Comparison of ENCODE assay signal across 3 cellular contexts in the genomic region with DNA sequence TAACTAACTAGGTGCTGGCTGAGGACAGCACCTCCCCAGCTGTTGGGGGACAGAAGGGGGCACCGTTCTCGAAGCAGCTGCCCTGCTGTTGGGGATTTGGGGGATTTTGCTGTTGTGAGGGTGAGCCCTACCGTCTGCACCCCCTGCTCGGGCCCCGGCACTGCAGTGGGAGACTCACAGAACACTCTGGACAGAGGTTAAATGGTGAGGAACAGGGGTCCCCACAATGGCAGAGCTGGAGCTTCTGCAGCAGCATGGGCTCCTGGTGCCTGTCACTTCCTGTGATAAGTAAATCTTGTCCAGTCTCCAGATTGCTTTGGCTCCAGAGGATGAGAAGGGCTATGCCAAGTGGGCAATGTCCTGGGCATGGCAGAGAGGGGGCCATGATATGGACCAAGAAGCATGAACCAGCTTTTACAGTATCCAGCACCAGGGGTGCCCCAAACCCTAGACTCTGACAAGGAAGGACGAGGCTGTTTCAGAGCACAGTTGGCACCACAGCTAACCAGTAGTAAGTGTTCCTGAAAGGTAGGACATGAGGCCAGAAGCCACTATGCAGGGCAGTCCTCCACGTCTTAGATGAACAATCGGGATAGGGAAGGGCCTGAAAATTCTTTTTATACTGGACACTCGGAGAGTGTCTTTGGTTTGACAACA.
TF ChIP-seq lines count a peak whose summit lies in the region.

No MANE protein-coding gene starts in this region.

TF ChIP-seq in SK-N-SH, 30 proteins besides CTCF, POLR2A, EP300 and RAD21 (continued from another document):
- TF ChIP-seq, protein P1, sequence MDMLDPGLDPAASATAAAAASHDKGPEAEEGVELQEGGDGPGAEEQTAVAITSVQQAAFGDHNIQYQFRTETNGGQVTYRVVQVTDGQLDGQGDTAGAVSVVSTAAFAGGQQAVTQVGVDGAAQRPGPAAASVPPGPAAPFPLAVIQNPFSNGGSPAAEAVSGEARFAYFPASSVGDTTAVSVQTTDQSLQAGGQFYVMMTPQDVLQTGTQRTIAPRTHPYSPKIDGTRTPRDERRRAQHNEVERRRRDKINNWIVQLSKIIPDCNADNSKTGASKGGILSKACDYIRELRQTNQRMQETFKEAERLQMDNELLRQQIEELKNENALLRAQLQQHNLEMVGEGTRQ (IDR thresholded peaks at IDR 0.05; ENCODE audit: borderline replicate concordance, low read depth, low read length), result no peak
- no peak for TF ChIP-seq RXRA (IDR thresholded peaks at IDR 0.05; ENCODE audit: borderline replicate concordance, low read depth)
- TF ChIP-seq, protein P2, sequence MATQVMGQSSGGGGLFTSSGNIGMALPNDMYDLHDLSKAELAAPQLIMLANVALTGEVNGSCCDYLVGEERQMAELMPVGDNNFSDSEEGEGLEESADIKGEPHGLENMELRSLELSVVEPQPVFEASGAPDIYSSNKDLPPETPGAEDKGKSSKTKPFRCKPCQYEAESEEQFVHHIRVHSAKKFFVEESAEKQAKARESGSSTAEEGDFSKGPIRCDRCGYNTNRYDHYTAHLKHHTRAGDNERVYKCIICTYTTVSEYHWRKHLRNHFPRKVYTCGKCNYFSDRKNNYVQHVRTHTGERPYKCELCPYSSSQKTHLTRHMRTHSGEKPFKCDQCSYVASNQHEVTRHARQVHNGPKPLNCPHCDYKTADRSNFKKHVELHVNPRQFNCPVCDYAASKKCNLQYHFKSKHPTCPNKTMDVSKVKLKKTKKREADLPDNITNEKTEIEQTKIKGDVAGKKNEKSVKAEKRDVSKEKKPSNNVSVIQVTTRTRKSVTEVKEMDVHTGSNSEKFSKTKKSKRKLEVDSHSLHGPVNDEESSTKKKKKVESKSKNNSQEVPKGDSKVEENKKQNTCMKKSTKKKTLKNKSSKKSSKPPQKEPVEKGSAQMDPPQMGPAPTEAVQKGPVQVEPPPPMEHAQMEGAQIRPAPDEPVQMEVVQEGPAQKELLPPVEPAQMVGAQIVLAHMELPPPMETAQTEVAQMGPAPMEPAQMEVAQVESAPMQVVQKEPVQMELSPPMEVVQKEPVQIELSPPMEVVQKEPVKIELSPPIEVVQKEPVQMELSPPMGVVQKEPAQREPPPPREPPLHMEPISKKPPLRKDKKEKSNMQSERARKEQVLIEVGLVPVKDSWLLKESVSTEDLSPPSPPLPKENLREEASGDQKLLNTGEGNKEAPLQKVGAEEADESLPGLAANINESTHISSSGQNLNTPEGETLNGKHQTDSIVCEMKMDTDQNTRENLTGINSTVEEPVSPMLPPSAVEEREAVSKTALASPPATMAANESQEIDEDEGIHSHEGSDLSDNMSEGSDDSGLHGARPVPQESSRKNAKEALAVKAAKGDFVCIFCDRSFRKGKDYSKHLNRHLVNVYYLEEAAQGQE (IDR thresholded peaks at IDR 0.05; ENCODE audit: low read depth, low read length), result no peak
- no peak for TF ChIP-seq TAF1 (IDR thresholded peaks at IDR 0.05; ENCODE audit: borderline replicate concordance, low read depth, low read length)
- TF ChIP-seq TCF12 (IDR thresholded peaks at IDR 0.05), result no peak
- TF ChIP-seq ELF1 (IDR thresholded peaks at IDR 0.05), result no peak
- TF ChIP-seq, protein P3, sequence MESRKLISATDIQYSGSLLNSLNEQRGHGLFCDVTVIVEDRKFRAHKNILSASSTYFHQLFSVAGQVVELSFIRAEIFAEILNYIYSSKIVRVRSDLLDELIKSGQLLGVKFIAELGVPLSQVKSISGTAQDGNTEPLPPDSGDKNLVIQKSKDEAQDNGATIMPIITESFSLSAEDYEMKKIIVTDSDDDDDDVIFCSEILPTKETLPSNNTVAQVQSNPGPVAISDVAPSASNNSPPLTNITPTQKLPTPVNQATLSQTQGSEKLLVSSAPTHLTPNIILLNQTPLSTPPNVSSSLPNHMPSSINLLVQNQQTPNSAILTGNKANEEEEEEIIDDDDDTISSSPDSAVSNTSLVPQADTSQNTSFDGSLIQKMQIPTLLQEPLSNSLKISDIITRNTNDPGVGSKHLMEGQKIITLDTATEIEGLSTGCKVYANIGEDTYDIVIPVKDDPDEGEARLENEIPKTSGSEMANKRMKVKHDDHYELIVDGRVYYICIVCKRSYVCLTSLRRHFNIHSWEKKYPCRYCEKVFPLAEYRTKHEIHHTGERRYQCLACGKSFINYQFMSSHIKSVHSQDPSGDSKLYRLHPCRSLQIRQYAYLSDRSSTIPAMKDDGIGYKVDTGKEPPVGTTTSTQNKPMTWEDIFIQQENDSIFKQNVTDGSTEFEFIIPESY (IDR thresholded peaks at IDR 0.05; ENCODE audit: borderline replicate concordance, low read depth), result no peak
- TF ChIP-seq FOXJ3 (CRISPR knock-in tag; IDR thresholded peaks at IDR 0.05), result no peak
- TF ChIP-seq GATA2 (CRISPR knock-in tag; IDR thresholded peaks at IDR 0.05), result no peak
- no peak for TF ChIP-seq FOSL2 (IDR thresholded peaks at IDR 0.05; ENCODE audit: borderline replicate concordance, low read depth)
TF ChIP-seq in SK-N-SH: peak in this region for 0.

TF ChIP-seq in SK-N-SH treated with all-trans-retinoic acid at 6 μM for 48 hours, 23 proteins besides CTCF, POLR2A, EP300 and RAD21 (continued from another document):
- TF ChIP-seq, protein P4, sequence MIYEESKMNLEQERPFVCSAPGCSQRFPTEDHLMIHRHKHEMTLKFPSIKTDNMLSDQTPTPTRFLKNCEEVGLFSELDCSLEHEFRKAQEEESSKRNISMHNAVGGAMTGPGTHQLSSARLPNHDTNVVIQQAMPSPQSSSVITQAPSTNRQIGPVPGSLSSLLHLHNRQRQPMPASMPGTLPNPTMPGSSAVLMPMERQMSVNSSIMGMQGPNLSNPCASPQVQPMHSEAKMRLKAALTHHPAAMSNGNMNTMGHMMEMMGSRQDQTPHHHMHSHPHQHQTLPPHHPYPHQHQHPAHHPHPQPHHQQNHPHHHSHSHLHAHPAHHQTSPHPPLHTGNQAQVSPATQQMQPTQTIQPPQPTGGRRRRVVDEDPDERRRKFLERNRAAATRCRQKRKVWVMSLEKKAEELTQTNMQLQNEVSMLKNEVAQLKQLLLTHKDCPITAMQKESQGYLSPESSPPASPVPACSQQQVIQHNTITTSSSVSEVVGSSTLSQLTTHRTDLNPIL (CRISPR knock-in tag; IDR thresholded peaks at IDR 0.05; ENCODE audit: low read depth), result no peak
- TF ChIP-seq GLIS3 (CRISPR knock-in tag; IDR thresholded peaks at IDR 0.05) (no peak), ZC3H10 (CRISPR knock-in tag; IDR thresholded peaks at IDR 0.05) (no peak), PPARA (CRISPR knock-in tag; IDR thresholded peaks at IDR 0.05; ENCODE audit: borderline replicate concordance) (no peak), ZNF565 (CRISPR knock-in tag; conservative IDR thresholded peaks at IDR 0.05; ENCODE audit: low read depth) (no peak)
- TF ChIP-seq, protein P5, sequence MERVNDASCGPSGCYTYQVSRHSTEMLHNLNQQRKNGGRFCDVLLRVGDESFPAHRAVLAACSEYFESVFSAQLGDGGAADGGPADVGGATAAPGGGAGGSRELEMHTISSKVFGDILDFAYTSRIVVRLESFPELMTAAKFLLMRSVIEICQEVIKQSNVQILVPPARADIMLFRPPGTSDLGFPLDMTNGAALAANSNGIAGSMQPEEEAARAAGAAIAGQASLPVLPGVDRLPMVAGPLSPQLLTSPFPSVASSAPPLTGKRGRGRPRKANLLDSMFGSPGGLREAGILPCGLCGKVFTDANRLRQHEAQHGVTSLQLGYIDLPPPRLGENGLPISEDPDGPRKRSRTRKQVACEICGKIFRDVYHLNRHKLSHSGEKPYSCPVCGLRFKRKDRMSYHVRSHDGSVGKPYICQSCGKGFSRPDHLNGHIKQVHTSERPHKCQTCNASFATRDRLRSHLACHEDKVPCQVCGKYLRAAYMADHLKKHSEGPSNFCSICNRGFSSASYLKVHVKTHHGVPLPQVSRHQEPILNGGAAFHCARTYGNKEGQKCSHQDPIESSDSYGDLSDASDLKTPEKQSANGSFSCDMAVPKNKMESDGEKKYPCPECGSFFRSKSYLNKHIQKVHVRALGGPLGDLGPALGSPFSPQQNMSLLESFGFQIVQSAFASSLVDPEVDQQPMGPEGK (CRISPR knock-in tag; IDR thresholded peaks at IDR 0.05; ENCODE audit: borderline replicate concordance), result no peak

TF ChIP-seq in HepG2, 621 proteins besides CTCF, POLR2A, EP300 and RAD21:
- TF ChIP-seq, protein P6, sequence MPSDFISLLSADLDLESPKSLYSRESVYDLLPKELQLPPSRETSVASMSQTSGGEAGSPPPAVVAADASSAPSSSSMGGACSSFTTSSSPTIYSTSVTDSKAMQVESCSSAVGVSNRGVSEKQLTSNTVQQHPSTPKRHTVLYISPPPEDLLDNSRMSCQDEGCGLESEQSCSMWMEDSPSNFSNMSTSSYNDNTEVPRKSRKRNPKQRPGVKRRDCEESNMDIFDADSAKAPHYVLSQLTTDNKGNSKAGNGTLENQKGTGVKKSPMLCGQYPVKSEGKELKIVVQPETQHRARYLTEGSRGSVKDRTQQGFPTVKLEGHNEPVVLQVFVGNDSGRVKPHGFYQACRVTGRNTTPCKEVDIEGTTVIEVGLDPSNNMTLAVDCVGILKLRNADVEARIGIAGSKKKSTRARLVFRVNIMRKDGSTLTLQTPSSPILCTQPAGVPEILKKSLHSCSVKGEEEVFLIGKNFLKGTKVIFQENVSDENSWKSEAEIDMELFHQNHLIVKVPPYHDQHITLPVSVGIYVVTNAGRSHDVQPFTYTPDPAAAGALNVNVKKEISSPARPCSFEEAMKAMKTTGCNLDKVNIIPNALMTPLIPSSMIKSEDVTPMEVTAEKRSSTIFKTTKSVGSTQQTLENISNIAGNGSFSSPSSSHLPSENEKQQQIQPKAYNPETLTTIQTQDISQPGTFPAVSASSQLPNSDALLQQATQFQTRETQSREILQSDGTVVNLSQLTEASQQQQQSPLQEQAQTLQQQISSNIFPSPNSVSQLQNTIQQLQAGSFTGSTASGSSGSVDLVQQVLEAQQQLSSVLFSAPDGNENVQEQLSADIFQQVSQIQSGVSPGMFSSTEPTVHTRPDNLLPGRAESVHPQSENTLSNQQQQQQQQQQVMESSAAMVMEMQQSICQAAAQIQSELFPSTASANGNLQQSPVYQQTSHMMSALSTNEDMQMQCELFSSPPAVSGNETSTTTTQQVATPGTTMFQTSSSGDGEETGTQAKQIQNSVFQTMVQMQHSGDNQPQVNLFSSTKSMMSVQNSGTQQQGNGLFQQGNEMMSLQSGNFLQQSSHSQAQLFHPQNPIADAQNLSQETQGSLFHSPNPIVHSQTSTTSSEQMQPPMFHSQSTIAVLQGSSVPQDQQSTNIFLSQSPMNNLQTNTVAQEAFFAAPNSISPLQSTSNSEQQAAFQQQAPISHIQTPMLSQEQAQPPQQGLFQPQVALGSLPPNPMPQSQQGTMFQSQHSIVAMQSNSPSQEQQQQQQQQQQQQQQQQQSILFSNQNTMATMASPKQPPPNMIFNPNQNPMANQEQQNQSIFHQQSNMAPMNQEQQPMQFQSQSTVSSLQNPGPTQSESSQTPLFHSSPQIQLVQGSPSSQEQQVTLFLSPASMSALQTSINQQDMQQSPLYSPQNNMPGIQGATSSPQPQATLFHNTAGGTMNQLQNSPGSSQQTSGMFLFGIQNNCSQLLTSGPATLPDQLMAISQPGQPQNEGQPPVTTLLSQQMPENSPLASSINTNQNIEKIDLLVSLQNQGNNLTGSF (CRISPR knock-in tag; IDR thresholded peaks at IDR 0.05), result no peak
- TF ChIP-seq KDM6A (CRISPR knock-in tag; IDR thresholded peaks at IDR 0.05; ENCODE audit: low read depth), result no peak
- TF ChIP-seq ZNF678 (CRISPR knock-in tag; IDR thresholded peaks at IDR 0.05), result no peak
- no peak for TF ChIP-seq ZBTB38 (CRISPR knock-in tag; IDR thresholded peaks at IDR 0.05)
